8 cellular contexts compared by ENCODE assay signal in the genomic region with DNA sequence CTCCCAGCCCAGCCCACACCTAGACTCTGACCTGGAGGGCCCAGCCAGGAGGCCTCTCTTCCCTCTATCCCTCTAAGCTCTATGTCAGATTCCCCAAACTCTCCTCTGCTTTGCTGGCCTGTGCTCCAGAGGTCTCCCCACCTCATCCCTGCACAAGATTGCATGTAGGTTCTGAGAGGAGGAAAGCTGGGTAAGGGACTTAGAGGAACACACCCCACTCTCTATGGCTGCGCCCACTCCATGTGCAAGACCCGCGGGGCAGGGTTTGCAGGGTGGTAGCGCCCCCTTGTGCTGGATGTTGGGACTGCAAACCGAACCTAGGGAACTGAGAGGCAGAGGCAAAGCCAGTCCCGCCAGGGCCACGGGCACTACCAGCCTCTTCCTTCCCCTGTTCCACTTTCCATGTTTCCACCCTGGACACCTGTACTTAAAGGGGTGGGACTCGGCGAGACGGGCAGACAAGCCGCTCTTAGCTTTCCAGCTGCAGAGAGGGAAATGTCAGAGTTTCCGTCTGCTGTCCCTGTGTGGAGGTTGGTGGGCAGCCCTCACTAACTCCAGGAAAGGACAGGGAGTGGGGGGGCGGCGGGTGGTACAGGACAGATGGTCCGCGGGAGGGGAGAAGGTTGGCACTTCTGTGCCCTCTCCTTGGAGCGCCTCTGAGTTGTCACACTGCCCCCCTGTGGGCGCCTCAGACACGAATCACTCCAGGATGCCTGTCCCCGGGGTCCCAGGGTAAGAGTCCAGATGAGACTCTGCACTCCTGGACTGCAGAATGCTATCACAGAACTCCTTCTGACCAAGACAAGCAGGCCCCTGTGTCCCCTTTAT. TPM values are rescaled to one million over a fixed set of nuclear protein-coding genes. Genes with fewer than 3 reads are reported as not detected.
DNase-seq lines count a peak whose midpoint lies in the region.

No MANE protein-coding gene starts in this region.

- peaks cover 3% of the 10 kb centered on the region for H3K36me3 ChIP-seq in NT2/D1 (ENCODE audit: insufficient read depth, insufficient read length, low read length)

- H3K9ac ChIP-seq in NT2/D1 (ENCODE audit: insufficient read length, low read depth): peak overlapping the region; percentile 70

- H3K9me3 ChIP-seq in NT2/D1 (ENCODE audit: insufficient read depth, low read length) (no peaks in the 10 kb centered on the region), mononuclear cell (ENCODE audit: low read depth, low read length) (no peaks in the 10 kb centered on the region)

- peak; percentile 88 for DNase-seq in Ammon's horn (ENCODE audit: low spot score)
- DNase-seq in GM19240 (ENCODE audit: insufficient read length, low spot score): peak; percentile 77
- DNase-seq in HT-29 (ENCODE audit: low spot score): peak; percentile 81
- no peak for DNase-seq in NT2/D1 (ENCODE audit: low read depth, low spot score)
- DNase-seq in activated CD8-positive, alpha-beta memory T cell treated with anti-CD3 and anti-CD28 coated beads, Interleukin-2, amount 50 U/mL, for 48 hours: peak; percentile 100
- peak; percentile 60 for DNase-seq in epidermal melanocyte (ENCODE audit: insufficient read length, low spot score)
- DNase-seq in stimulated activated CD8-positive, alpha-beta memory T cell treated with anti-CD3 and anti-CD28 coated beads, Interleukin-15, amount 100 ng/mL, for 4 hours (ENCODE audit: low read depth in 2 of 2): peak; percentile 68 to 86

- H3K4me1 ChIP-seq in NT2/D1 (ENCODE audit: insufficient read depth, insufficient read length) (peaks cover 6% of the 10 kb centered on the region), mononuclear cell (ENCODE audit: insufficient read depth, low read length) (peaks cover 20% of the 10 kb centered on the region)

- H3K4me3 ChIP-seq in NT2/D1 (ENCODE audit: insufficient read length, low read depth) (peak overlapping the region; percentile 28), mononuclear cell (ENCODE audit: low read length) (peak overlapping the region; percentile 40)

- no peaks in the 10 kb centered on the region for H3K27me3 ChIP-seq in NT2/D1 (ENCODE audit: insufficient read depth, insufficient read length)
- H3K27me3 ChIP-seq in mononuclear cell (ENCODE audit: insufficient read depth, low read length): peaks cover 16% of the 10 kb centered on the region

RNA-seq across cellular contexts. Expression of gene MMP14, which starts 16.8 kb away (rescaled TPM):
- 1.7 and 3.9 TPM in 2 replicates for total RNA-seq in HT-29 (2014; rRNA removed; shearing (Covaris generic))
- total RNA-seq in mononuclear cell: 2.9 TPM

RNA-seq across cellular contexts. Expression of gene LRP10, which starts 18.4 kb away (rescaled TPM):
- total RNA-seq in HT-29 (2014; rRNA removed; shearing (Covaris generic)): 54.2 and 61.1 TPM in 2 replicates
- 46.7 TPM for total RNA-seq in mononuclear cell

RNA-seq across cellular contexts. Expression of gene MRPL52, which starts 23.5 kb away (rescaled TPM):
- total RNA-seq in HT-29 (2014; rRNA removed; shearing (Covaris generic)): 45.9 and 56.1 TPM in 2 replicates
- 8.7 TPM for total RNA-seq in mononuclear cell

RNA-seq across cellular contexts. Expression of gene REM2, which starts 29.9 kb away (rescaled TPM):
- 0.18 and 0.53 TPM in 2 replicates for total RNA-seq in HT-29 (2014; rRNA removed; shearing (Covaris generic))
- total RNA-seq in mononuclear cell: 2.1 TPM

RNA-seq across cellular contexts. Expression of gene SLC7A7, which starts 37.9 kb away (rescaled TPM):
- total RNA-seq in HT-29 (2014; rRNA removed; shearing (Covaris generic)): 12.2 and 13.6 TPM in 2 replicates
- total RNA-seq in mononuclear cell: 74.8 TPM
